Comparison of ENCODE assay signal across 9 cellular contexts in genomic region chr3:109927161-109927560, GRCh38.
DNase-seq lines count a peak whose midpoint lies in the region; ATAC-seq and TF ChIP-seq lines count a peak whose summit lies in the region.
"Had no signal": no experiment of that assay in that cellular context is flagged by ENCODE, and none has a peak within 500 bp of the region (broad histone marks: within the 10 kb centered on the region; RNA-seq: fewer than 3 reads in every experiment).

No MANE protein-coding gene starts in this region.

- H2AFZ ChIP-seq in fibroblast of lung (ENCODE audit: low read length) = no peak overlapping the region

- H3K4me3 ChIP-seq in fibroblast of lung (replicated peaks in 1 of 4; ENCODE audit: control extremely low read depth in 1 of 4, insufficient read depth in 1 of 4, low read depth in 3 of 4, low read length in 4 of 4) (no peak overlapping the region), aorta (ENCODE audit: low read length in 2 of 2) (no peak overlapping the region)
- H3K4me3 ChIP-seq: lung had no signal

- H3K4me2 ChIP-seq in fibroblast of lung (ENCODE audit: extremely low read depth, insufficient read depth, low read length) = no peak overlapping the region

- no peaks in the 10 kb centered on the region for H3K79me2 ChIP-seq in fibroblast of lung (ENCODE audit: control insufficient read depth, insufficient read depth, low read length)

- TF ChIP-seq CTCF in fibroblast of lung (conservative IDR thresholded peaks at IDR 0.05 in 1 of 2, IDR thresholded peaks at IDR 0.05 in 1 of 2; ENCODE audit: low read depth in 1 of 2, low read length in 2 of 2) (no peak), GM20000 (IDR thresholded peaks at IDR 0.05; ENCODE audit: extremely low read depth, missing control alignments) (no peak)

- H3K4me1 Mint-ChIP-seq in activated naive CD8-positive, alpha-beta T cell treated with anti-CD3 and anti-CD28 coated beads, Interleukin-2, amount 50 U/mL, for 24 hours = peaks cover 5% of the 10 kb centered on the region
- H3K4me1 Mint-ChIP-seq in activated naive CD8-positive, alpha-beta T cell treated with anti-CD3 and anti-CD28 coated beads for 36 hours = peaks cover 3% of the 10 kb centered on the region

- H3K36me3 Mint-ChIP-seq in activated naive CD8-positive, alpha-beta T cell treated with anti-CD3 and anti-CD28 coated beads, Interleukin-2, amount 50 U/mL, for 24 hours (ENCODE audit: low read depth) = peaks cover 2% of the 10 kb centered on the region
- H3K36me3 Mint-ChIP-seq in activated naive CD8-positive, alpha-beta T cell treated with anti-CD3 and anti-CD28 coated beads for 36 hours = no peaks in the 10 kb centered on the region

- no peaks in the 10 kb centered on the region for H3K27me3 Mint-ChIP-seq in activated naive CD8-positive, alpha-beta T cell treated with anti-CD3 and anti-CD28 coated beads, Interleukin-2, amount 50 U/mL, for 24 hours
- H3K27me3 Mint-ChIP-seq in activated naive CD8-positive, alpha-beta T cell treated with anti-CD3 and anti-CD28 coated beads for 36 hours = no peaks in the 10 kb centered on the region

- H3K4me1 ChIP-seq in fibroblast of lung (ENCODE audit: control insufficient read depth, extremely low read depth, insufficient read depth, low read length) = no peaks in the 10 kb centered on the region
- no peaks in the 10 kb centered on the region for H3K4me1 ChIP-seq in aorta (ENCODE audit: control insufficient read depth in 1 of 2, insufficient read depth in 2 of 2, low read length in 2 of 2)

- WGBS in aorta, 2 donors = 15 to 19% methylated on average over 2 of the region's 2 CpGs

- no peak overlapping the region for H3K4me3 Mint-ChIP-seq in activated naive CD8-positive, alpha-beta T cell treated with anti-CD3 and anti-CD28 coated beads, Interleukin-2, amount 50 U/mL, for 24 hours
- no peak overlapping the region for H3K4me3 Mint-ChIP-seq in activated naive CD8-positive, alpha-beta T cell treated with anti-CD3 and anti-CD28 coated beads for 36 hours

- H3K36me3 ChIP-seq in fibroblast of lung (ENCODE audit: control insufficient read depth, insufficient read depth, low read length) (no peaks in the 10 kb centered on the region), aorta (ENCODE audit: control insufficient read depth in 1 of 2, insufficient read depth in 2 of 2, low read length in 1 of 2) (no peaks in the 10 kb centered on the region)

- peak overlapping the region; percentile 43 for H3K27ac ChIP-seq in fibroblast of lung (ENCODE audit: insufficient read depth, low read length)
- H3K27ac ChIP-seq in aorta (ENCODE audit: low read depth in 1 of 2, low read length in 2 of 2) = no peak overlapping the region

- no peaks in the 10 kb centered on the region for H3K9me3 Mint-ChIP-seq in activated naive CD8-positive, alpha-beta T cell treated with anti-CD3 and anti-CD28 coated beads, Interleukin-2, amount 50 U/mL, for 24 hours
- H3K9me3 Mint-ChIP-seq in activated naive CD8-positive, alpha-beta T cell treated with anti-CD3 and anti-CD28 coated beads for 36 hours = no peaks in the 10 kb centered on the region

- no peaks in the 10 kb centered on the region for H3K27me3 ChIP-seq in fibroblast of lung (ENCODE audit: control insufficient read depth, insufficient read depth, low read length)
- no peaks in the 10 kb centered on the region for H3K27me3 ChIP-seq in aorta (ENCODE audit: control insufficient read depth in 1 of 2, insufficient read depth in 2 of 2, low read length in 1 of 2)

- no peak overlapping the region for H3K27ac Mint-ChIP-seq in activated naive CD8-positive, alpha-beta T cell treated with anti-CD3 and anti-CD28 coated beads, Interleukin-2, amount 50 U/mL, for 24 hours
- no peak overlapping the region for H3K27ac Mint-ChIP-seq in activated naive CD8-positive, alpha-beta T cell treated with anti-CD3 and anti-CD28 coated beads for 36 hours

- intact Hi-C loops in aorta (cut with DNase I) = no loop called here

- no peaks in the 10 kb centered on the region for H4K20me1 ChIP-seq in fibroblast of lung (ENCODE audit: control insufficient read depth, extremely low read depth, insufficient read depth, low read length)

- no peak overlapping the region for H3K9ac ChIP-seq in fibroblast of lung (ENCODE audit: insufficient read depth, low read length)

- no peak for DNase-seq in activated naive CD8-positive, alpha-beta T cell treated with anti-CD3 and anti-CD28 coated beads, Interleukin-2, amount 50 U/mL, for 24 hours
- no peak for DNase-seq in activated naive CD8-positive, alpha-beta T cell treated with anti-CD3 and anti-CD28 coated beads for 36 hours
- DNase-seq in OCI-M1 (lab: John Stamatoyannopoulos, UW) (peak; percentile 15), fibroblast of lung (ENCODE audit: low read depth in 2 of 2) (peak; percentile 94 to 98), stromal cell of bone marrow (ENCODE audit: low read depth) (peak; percentile 89), aorta (no peak), GM20000 (ENCODE audit: low spot score) (no peak)

- peak; percentile 80 for ATAC-seq in activated naive CD8-positive, alpha-beta T cell treated with anti-CD3 and anti-CD28 coated beads, Interleukin-2, amount 50 U/mL, for 24 hours
- ATAC-seq in aorta (ENCODE audit: low FRiP score) (no peak), HG02642 (IDR thresholded peaks at IDR 0.05; ENCODE audit: poor library complexity, unreplicated experiment) (no peak)

- H3K9me3 ChIP-seq in fibroblast of lung (ENCODE audit: control insufficient read depth, insufficient read depth, low read depth, low read length) = no peaks in the 10 kb centered on the region
- H3K9me3 ChIP-seq in aorta (ENCODE audit: control insufficient read depth, low read length) = no peaks in the 10 kb centered on the region

Comparison
In these comparisons a context has a peak if more than half of its experiments do, and no peak if none do; other contexts are left out.
1. DNase-seq: peak in OCI-M1 (single experiment), fibroblast of lung (2 of 2) and stromal cell of bone marrow (single experiment); none in activated naive CD8-positive, alpha-beta T cell treated with anti-CD3 and anti-CD28 coated beads, Interleukin-2, amount 50 U/mL, for 24 hours (single experiment), activated naive CD8-positive, alpha-beta T cell treated with anti-CD3 and anti-CD28 coated beads for 36 hours (single experiment), aorta (0 of 2) and GM20000 (single experiment).